ENCODE assay signal across 8 cellular contexts in genomic region chr19:33080761-33081681, GRCh38.
DNase-seq lines count a peak whose midpoint lies in the region; ATAC-seq and TF ChIP-seq lines count a peak whose summit lies in the region.

Gene GPATCH1 (plus strand): TSS chr19:33081181. CDS start chr19:33081194, 13 bp downstream.

- H3K4me3 ChIP-seq in iPS-20b (ENCODE audit: low read length), result peak within 1 kb of the TSS; percentile 97
- peak within 1 kb of the TSS; percentile 70 to 98 (median 80) for H3K4me3 ChIP-seq in skin epidermis

- no peaks in the 10 kb centered on the region for H3K4me1 ChIP-seq in iPS-20b (ENCODE audit: insufficient read depth, low read length)

- DNase-seq in 8988T (peak; percentile 90), NCI-H2171 (lab: John Stamatoyannopoulos, UW) (peak; percentile 81), T47D (ENCODE audit: low read depth in 1 of 2, low spot score in 1 of 2) (peak; percentile 65 to 86)

- H3K9me3 ChIP-seq in iPS-20b (ENCODE audit: insufficient read depth, low read depth, low read length), result no peaks in the 10 kb centered on the region

- no peaks in the 10 kb centered on the region; the same call in 1 of the 2 replicates for H3K36me3 ChIP-seq in iPS-20b (ENCODE audit: insufficient read depth, low read depth, low read length)

- ATAC-seq in GM18517 (IDR thresholded peaks at IDR 0.05; ENCODE audit: unreplicated experiment), result peak; percentile 79
- ATAC-seq in HG03064 (IDR thresholded peaks at IDR 0.05; ENCODE audit: low read depth, unreplicated experiment), result peak; percentile 70

- in situ Hi-C loops in T47D (cut with HindIII; ENCODE audit: low pct_unique_long_range_greater_than_20kb, low sequenced_read_pairs), result no loop called here

- peak within 1 kb of the TSS; percentile 91 for H3K9ac ChIP-seq in iPS-20b (ENCODE audit: low read depth, low read length)

- H3K27ac ChIP-seq in VCaP (peak within 1 kb of the TSS; percentile 89), iPS-20b (ENCODE audit: low read length) (no peak within 1 kb of the TSS), skin epidermis (peak within 1 kb of the TSS; percentile 58 to 94 (median 86))

- no peaks in the 10 kb centered on the region for H3K27me3 ChIP-seq in iPS-20b (ENCODE audit: insufficient read depth, low read length)

- TF ChIP-seq CTCF in VCaP (conservative IDR thresholded peaks at IDR 0.05), result no peak
